In the genomic region with DNA sequence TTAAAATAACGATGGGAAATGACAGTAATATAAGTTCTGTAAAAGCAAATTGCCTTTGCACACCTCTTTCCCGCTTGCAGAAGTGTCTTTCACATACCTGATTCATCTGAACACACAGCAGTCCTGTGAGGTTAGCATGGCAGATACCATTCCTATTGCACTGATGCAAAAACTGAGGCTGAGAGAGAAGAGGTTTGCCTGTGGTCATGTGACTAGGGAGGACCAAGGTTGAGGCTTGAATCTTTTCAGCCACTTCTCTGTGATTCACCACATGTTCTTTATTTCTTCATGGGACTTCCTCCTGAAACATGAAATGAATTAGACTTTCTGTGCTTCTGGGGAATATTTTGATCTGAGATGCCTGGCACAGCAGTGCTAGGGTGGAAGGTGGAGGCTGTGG, we compare ENCODE assay signal across 22 cellular contexts.
"Had no signal": no experiment of that assay in that cellular context is flagged by ENCODE, and none has a peak within 500 bp of the region (broad histone marks: within the 10 kb centered on the region; RNA-seq: fewer than 3 reads in every experiment).

No MANE protein-coding gene starts in this region.

- H3K4me3 ChIP-seq: SJCRH30 had no signal

- H3K36me3 ChIP-seq: brain microvascular endothelial cell, SJCRH30 had no signal

- DNase-seq: activated CD4-positive, alpha-beta memory T cell treated with anti-CD3 and anti-CD28 coated beads, Interleukin-2, amount 10 ng/mL, durations not matched to agents 7 days and 5 days; activated CD4-positive, alpha-beta T cell treated with anti-CD3 and anti-CD28 coated beads, Interleukin-2, amount 50 U/mL, for 1 hour; activated CD4-positive, CD25-positive, alpha-beta regulatory T cell; activated gamma-delta T cell treated with Interleukin-2 at 50 U/mL for 16 hours; activated naive CD4-positive, alpha-beta T cell treated with anti-CD3 and anti-CD28 coated beads, Interleukin-2, amount 10 ng/mL, durations not matched to agents 7 days and 5 days; activated naive CD8-positive, alpha-beta T cell treated with anti-CD3 and anti-CD28 coated beads for 36 hours; activated T-cell treated with anti-CD3 and anti-CD28 coated beads for 4 hours; activated T-cell treated with anti-CD3 and anti-CD28 coated beads, Interleukin-2, amount 50 U/mL, for 48 hours; brain microvascular endothelial cell; Karpas-422; MM.1S; NCI-H1105; NCI-H1436 treated with DMSO at 0.1 percent for 48 hours; NCI-H187; NCI-H2081; NCI-H446; NCI-H524; Right ventricle myocardium superior; SJCRH30; T-helper 9 cell had no signal

- H3K9me3 ChIP-seq: SJCRH30 had no signal

- H3K27ac ChIP-seq: brain microvascular endothelial cell, RWPE1, SJCRH30, VCaP had no signal
